ENCODE assay signal across 28 cellular contexts in the genomic region with DNA sequence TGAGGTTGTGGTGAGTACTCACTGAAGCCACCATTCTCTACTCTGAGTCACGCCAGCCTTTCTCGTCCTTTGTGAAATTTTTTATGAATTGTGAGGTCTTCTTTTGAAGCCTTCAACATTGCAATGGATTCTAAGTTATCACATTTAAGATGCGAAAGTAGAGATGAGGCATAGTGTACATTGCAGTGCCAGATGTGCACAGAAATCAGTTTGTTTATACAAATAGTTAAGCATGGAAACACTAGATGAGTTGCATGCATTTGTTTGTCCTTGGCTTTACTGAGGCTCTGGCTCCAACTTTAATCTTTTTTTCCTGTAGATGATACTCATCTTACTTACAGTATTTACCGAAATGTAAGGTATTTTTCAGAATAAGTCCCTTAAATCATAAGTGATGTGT.
"Had no signal": no experiment of that assay in that cellular context is flagged by ENCODE, and none has a peak within 500 bp of the region (broad histone marks: within the 10 kb centered on the region; RNA-seq: fewer than 3 reads in every experiment).

No MANE protein-coding gene starts in this region.

- H2AFZ ChIP-seq: neural progenitor cell, parathyroid adenoma had no signal

- ATAC-seq: left lobe of liver; naive thymus-derived CD4-positive, alpha-beta T cell; sciatic nerve; stimulated activated naive CD8-positive, alpha-beta T cell treated with anti-CD3 and anti-CD28 coated beads, Interleukin-15, amount 100 ng/mL, for 72 hours; upper lobe of right lung had no signal

- H3K36me3 ChIP-seq: neural progenitor cell, prostate gland, right atrium auricular region, suprapubic skin, transverse colon, upper lobe of right lung, uterus had no signal

- DNase-seq: cortex of kidney; dorsolateral prefrontal cortex; effector CD4-positive, alpha-beta T cell; hypothalamus; immature natural killer cell; kidney; naive thymus-derived CD4-positive, alpha-beta T cell; stimulated activated CD4-positive, alpha-beta T cell treated with anti-CD3 and anti-CD28 coated beads, Interleukin-12 subunit alpha, Interleukin-12 subunit beta, amount 100 ng/mL, for 4 hours; stimulated activated CD4-positive, alpha-beta T cell treated with anti-CD3 and anti-CD28 coated beads, Interleukin-1b, Interleukin-23, amount 100 ng/mL, for 48 hours; stimulated activated CD4-positive, alpha-beta T cell treated with anti-CD3 and anti-CD28 coated beads, Interleukin-4, amount 100 ng/mL, for 1 hour; stimulated activated CD8-positive, alpha-beta memory T cell treated with anti-CD3 and anti-CD28 coated beads, Interleukin-4, amount 100 ng/mL, for 48 hours; stimulated activated naive CD4-positive, alpha-beta T cell; stimulated activated naive CD8-positive, alpha-beta T cell treated with anti-CD3 and anti-CD28 coated beads, Interleukin-15, amount 100 ng/mL, for 72 hours; transverse colon; upper lobe of right lung; uterus had no signal

- H3K27me3 ChIP-seq: dorsolateral prefrontal cortex, neural progenitor cell, right atrium auricular region, suprapubic skin, transverse colon, upper lobe of right lung, uterus had no signal

- H3K4me2 ChIP-seq: neural progenitor cell, smooth muscle cell had no signal

- H3K9ac ChIP-seq: neural progenitor cell, parathyroid adenoma had no signal

- H3K27ac ChIP-seq: dorsolateral prefrontal cortex, neural progenitor cell, parathyroid adenoma, prostate gland, right atrium auricular region, suprapubic skin, transverse colon, upper lobe of right lung, uterus had no signal

- H3K36me3 Mint-ChIP-seq: immature natural killer cell; memory B cell; mesothelial cell of epicardium; naive thymus-derived CD4-positive, alpha-beta T cell; neural progenitor cell had no signal

- H3K4me1 ChIP-seq: neural progenitor cell, parathyroid adenoma, prostate gland, right atrium auricular region, suprapubic skin, transverse colon, upper lobe of right lung, uterus had no signal

- H3K4me3 ChIP-seq: dorsolateral prefrontal cortex, lung, neural progenitor cell, prostate gland, right atrium auricular region, smooth muscle cell, suprapubic skin, transverse colon, upper lobe of right lung, uterus had no signal

- H3K9me3 Mint-ChIP-seq: neural progenitor cell had no signal

- H3K4me1 Mint-ChIP-seq: memory B cell; mesothelial cell of epicardium; nephron; neural progenitor cell; stimulated activated naive CD8-positive, alpha-beta T cell treated with anti-CD3 and anti-CD28 coated beads, Interleukin-15, amount 100 ng/mL, for 72 hours had no signal

- H3K27me3 Mint-ChIP-seq: memory B cell; naive thymus-derived CD4-positive, alpha-beta T cell; stimulated activated naive CD8-positive, alpha-beta T cell treated with anti-CD3 and anti-CD28 coated beads, Interleukin-15, amount 100 ng/mL, for 72 hours had no signal

- H3K9me3 ChIP-seq: prostate gland, right atrium auricular region, suprapubic skin, transverse colon, upper lobe of right lung, uterus had no signal

- H3K27ac Mint-ChIP-seq: immature natural killer cell; memory B cell; mesothelial cell of epicardium; naive thymus-derived CD4-positive, alpha-beta T cell; nephron; neural progenitor cell; stimulated activated naive CD8-positive, alpha-beta T cell treated with anti-CD3 and anti-CD28 coated beads, Interleukin-15, amount 100 ng/mL, for 72 hours had no signal

- H3K4me3 Mint-ChIP-seq: immature natural killer cell; memory B cell; mesothelial cell of epicardium; naive thymus-derived CD4-positive, alpha-beta T cell; nephron; neural progenitor cell; stimulated activated naive CD8-positive, alpha-beta T cell treated with anti-CD3 and anti-CD28 coated beads, Interleukin-15, amount 100 ng/mL, for 72 hours had no signal
